ENCODE assay signal across 27 cellular contexts in genomic region chr14:102859911-102860310, GRCh38.
"Had no signal": no experiment of that assay in that cellular context is flagged by ENCODE, and none has a peak within 500 bp of the region (broad histone marks: within the 10 kb centered on the region; RNA-seq: fewer than 3 reads in every experiment).

No MANE protein-coding gene starts in this region.

- H3K9me3 ChIP-seq: ovary, right lobe of liver, suprapubic skin had no signal

- H3K4me1 Mint-ChIP-seq: mesothelial cell of epicardium had no signal

- ATAC-seq: left colon; left lung; lower lobe of right lung; naive thymus-derived CD4-positive, alpha-beta T cell; natural killer cell treated with Interleukin-12 subunit alpha and Interleukin-12 subunit beta and Interleukin-15 and Interleukin-18, amount 100 ng/mL, for 72 hours; right lobe of liver had no signal

- H3K27me3 Mint-ChIP-seq: naive thymus-derived CD4-positive, alpha-beta T cell; natural killer cell treated with Interleukin-12 subunit alpha and Interleukin-12 subunit beta and Interleukin-15 and Interleukin-18, amount 100 ng/mL, for 72 hours; progenitor cell of endocrine pancreas; stimulated activated naive CD8-positive, alpha-beta T cell treated with anti-CD3 and anti-CD28 coated beads, Interleukin-15, Interleukin-2, amounts not matched to agents 100 ng/mL and 50 ng/mL, for 24 hours had no signal

- H3K4me3 Mint-ChIP-seq: immature natural killer cell; mesothelial cell of epicardium; naive thymus-derived CD4-positive, alpha-beta T cell; natural killer cell treated with Interleukin-12 subunit alpha and Interleukin-12 subunit beta and Interleukin-15 and Interleukin-18, amount 100 ng/mL, for 72 hours; stimulated activated naive CD8-positive, alpha-beta T cell treated with anti-CD3 and anti-CD28 coated beads, Interleukin-15, Interleukin-2, amounts not matched to agents 100 ng/mL and 50 ng/mL, for 24 hours had no signal

- H3K4me3 ChIP-seq: left lung, lower lobe of right lung, ovary, right atrium auricular region, right lobe of liver, smooth muscle cell, suprapubic skin, thoracic aorta, tibial artery, uterus had no signal

- DNase-seq: hypothalamus; immature natural killer cell; kidney; left colon; left lung; lower lobe of right lung; mammary epithelial cell; mesenchymal stem cell; naive thymus-derived CD4-positive, alpha-beta T cell; ovary; right lobe of liver; stimulated activated CD4-positive, alpha-beta T cell treated with anti-CD3 and anti-CD28 coated beads, Interleukin-1b, Interleukin-23, amount 100 ng/mL, for 48 hours; stimulated activated CD4-positive, alpha-beta T cell treated with anti-CD3 and anti-CD28 coated beads, Interleukin-2, amount 100 ng/mL, for 48 hours; stimulated activated CD4-positive, alpha-beta T cell treated with anti-CD3 and anti-CD28 coated beads, Interleukin-4, amount 100 ng/mL, for 4 hours; stimulated activated CD8-positive, alpha-beta memory T cell treated with anti-CD3 and anti-CD28 coated beads, Interleukin-4, amount 100 ng/mL, for 48 hours; stimulated activated naive CD4-positive, alpha-beta T cell; tibial artery; trophoblast cell; uterus had no signal

- H3K4me1 ChIP-seq: left lung, lower lobe of right lung, right atrium auricular region, right lobe of liver, uterus had no signal

- H3K27ac ChIP-seq: left lung, lower lobe of right lung, ovary, right atrium auricular region, right lobe of liver, suprapubic skin, thoracic aorta, tibial artery, uterus had no signal

- H3K27ac Mint-ChIP-seq: immature natural killer cell; mesothelial cell of epicardium; naive thymus-derived CD4-positive, alpha-beta T cell; natural killer cell treated with Interleukin-12 subunit alpha and Interleukin-12 subunit beta and Interleukin-15 and Interleukin-18, amount 100 ng/mL, for 72 hours; progenitor cell of endocrine pancreas; stimulated activated naive CD8-positive, alpha-beta T cell treated with anti-CD3 and anti-CD28 coated beads, Interleukin-15, Interleukin-2, amounts not matched to agents 100 ng/mL and 50 ng/mL, for 24 hours had no signal

- H3K27me3 ChIP-seq: left lung, ovary, right atrium auricular region, right lobe of liver, suprapubic skin, tibial artery, uterus had no signal

- H3K36me3 ChIP-seq: left lung, lower lobe of right lung, ovary, right atrium auricular region, right lobe of liver, suprapubic skin, thoracic aorta, uterus had no signal
